Comparison of ENCODE assay signal across 29 cellular contexts in the genomic region with DNA sequence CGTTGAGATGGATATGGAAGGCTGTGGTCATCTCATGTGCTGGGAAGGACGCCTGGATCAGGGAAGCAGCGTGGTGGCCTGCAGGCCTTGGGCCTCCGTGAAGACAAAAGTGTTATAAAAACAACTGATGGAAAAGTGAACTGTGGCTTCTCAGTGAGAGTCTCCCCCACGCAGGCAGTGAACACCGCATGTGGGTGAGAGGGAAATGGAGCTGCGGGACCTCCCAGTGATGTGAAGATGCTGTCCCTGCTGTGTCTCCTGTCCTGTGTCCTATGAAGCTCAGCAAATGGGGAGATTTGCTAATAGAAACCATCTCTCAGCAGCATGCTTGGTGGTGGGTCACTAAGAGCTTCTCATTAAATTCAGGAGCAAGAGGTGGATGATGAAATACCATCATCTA.
"Had no signal": no experiment of that assay in that cellular context is flagged by ENCODE, and none has a peak within 500 bp of the region (broad histone marks: within the 10 kb centered on the region; RNA-seq: fewer than 3 reads in every experiment).

No MANE protein-coding gene starts in this region.

- H3K27me3 Mint-ChIP-seq: progenitor cell of endocrine pancreas; stimulated activated naive CD8-positive, alpha-beta T cell treated with anti-CD3 and anti-CD28 coated beads, Interleukin-15, amount 100 ng/mL, for 72 hours had no signal

- H3K27ac ChIP-seq: neural progenitor cell, ovary, parathyroid adenoma, psoas muscle, right lobe of liver, sigmoid colon, thoracic aorta, thyroid gland, tibial nerve, upper lobe of left lung, vagina had no signal

- H3K9me3 Mint-ChIP-seq: natural killer cell, nephron had no signal

- H2AFZ ChIP-seq: neural progenitor cell, parathyroid adenoma had no signal

- H3K4me3 ChIP-seq: neural progenitor cell, ovary, psoas muscle, right lobe of liver, sigmoid colon, thoracic aorta, thyroid gland, tibial nerve, upper lobe of left lung, vagina had no signal

- ATAC-seq: naive thymus-derived CD4-positive, alpha-beta T cell; natural killer cell; psoas muscle; right cardiac atrium; right lobe of liver; stimulated activated effector memory CD8-positive, alpha-beta T cell treated with anti-CD3 and anti-CD28 coated beads, Interleukin-12 subunit alpha, Interleukin-12 subunit beta, amount 100 ng/mL, for 72 hours; stimulated activated naive CD8-positive, alpha-beta T cell treated with anti-CD3 and anti-CD28 coated beads, Interleukin-15, amount 100 ng/mL, for 72 hours; stimulated activated naive CD8-positive, alpha-beta T cell treated with anti-CD3 and anti-CD28 coated beads, Interleukin-15, Interleukin-2, amounts not matched to agents 100 U/mL and 50 U/mL, for 24 hours had no signal

- H3K27me3 ChIP-seq: neural progenitor cell, ovary, right lobe of liver, sigmoid colon, thyroid gland, tibial nerve, upper lobe of left lung, vagina had no signal

- H3K27ac Mint-ChIP-seq: natural killer cell; nephron; neural progenitor cell; progenitor cell of endocrine pancreas; stimulated activated effector memory CD8-positive, alpha-beta T cell treated with anti-CD3 and anti-CD28 coated beads, Interleukin-12 subunit alpha, Interleukin-12 subunit beta, amount 100 ng/mL, for 72 hours; stimulated activated naive CD8-positive, alpha-beta T cell treated with anti-CD3 and anti-CD28 coated beads, Interleukin-15, amount 100 ng/mL, for 72 hours had no signal

- H3K4me3 Mint-ChIP-seq: naive thymus-derived CD4-positive, alpha-beta T cell; natural killer cell; nephron; neural progenitor cell; stimulated activated effector memory CD8-positive, alpha-beta T cell treated with anti-CD3 and anti-CD28 coated beads, Interleukin-12 subunit alpha, Interleukin-12 subunit beta, amount 100 ng/mL, for 72 hours; stimulated activated naive CD8-positive, alpha-beta T cell treated with anti-CD3 and anti-CD28 coated beads, Interleukin-15, amount 100 ng/mL, for 72 hours had no signal

- H3K79me2 ChIP-seq: parathyroid adenoma had no signal

- H3K4me1 Mint-ChIP-seq: naive thymus-derived CD4-positive, alpha-beta T cell; natural killer cell; nephron; stimulated activated effector memory CD8-positive, alpha-beta T cell treated with anti-CD3 and anti-CD28 coated beads, Interleukin-12 subunit alpha, Interleukin-12 subunit beta, amount 100 ng/mL, for 72 hours; stimulated activated naive CD8-positive, alpha-beta T cell treated with anti-CD3 and anti-CD28 coated beads, Interleukin-15, amount 100 ng/mL, for 72 hours had no signal

- H3K4me2 ChIP-seq: neural progenitor cell had no signal

- H3K36me3 ChIP-seq: neural progenitor cell, ovary, right lobe of liver, sigmoid colon, thoracic aorta, thyroid gland, tibial nerve, upper lobe of left lung, vagina had no signal

- H3K36me3 Mint-ChIP-seq: naive thymus-derived CD4-positive, alpha-beta T cell; natural killer cell; stimulated activated effector memory CD8-positive, alpha-beta T cell treated with anti-CD3 and anti-CD28 coated beads, Interleukin-12 subunit alpha, Interleukin-12 subunit beta, amount 100 ng/mL, for 72 hours had no signal

- DNase-seq: naive thymus-derived CD4-positive, alpha-beta T cell; natural killer cell; occipital lobe; ovary; posterior cingulate gyrus; psoas muscle; right cardiac atrium; right lobe of liver; sigmoid colon; small intestine; stimulated activated CD4-positive, alpha-beta T cell treated with anti-CD3 and anti-CD28 coated beads, Interleukin-15, amount 100 ng/mL, for 24 hours; stimulated activated CD4-positive, alpha-beta T cell treated with anti-CD3 and anti-CD28 coated beads, Interleukin-2, amount 100 ng/mL, for 24 hours; stimulated activated CD4-positive, alpha-beta T cell treated with anti-CD3 and anti-CD28 coated beads, Interleukin-2, amount 100 ng/mL, for 48 hours; stimulated activated CD4-positive, alpha-beta T cell treated with anti-CD3 and anti-CD28 coated beads, Interleukin-4, amount 100 ng/mL, for 24 hours; stimulated activated naive CD4-positive, alpha-beta T cell; stimulated activated naive CD8-positive, alpha-beta T cell treated with anti-CD3 and anti-CD28 coated beads, Interleukin-15, amount 100 ng/mL, for 72 hours; stimulated activated naive CD8-positive, alpha-beta T cell treated with anti-CD3 and anti-CD28 coated beads, Interleukin-15, Interleukin-2, amounts not matched to agents 100 U/mL and 50 U/mL, for 24 hours; substantia nigra; thyroid gland; trophoblast cell; upper lobe of left lung had no signal

- H3K9me3 ChIP-seq: ovary, right lobe of liver, sigmoid colon, thoracic aorta, thyroid gland, upper lobe of left lung, vagina had no signal

- H3K4me1 ChIP-seq: neural progenitor cell, parathyroid adenoma, psoas muscle, right lobe of liver, sigmoid colon, thyroid gland, tibial nerve, upper lobe of left lung, vagina had no signal
